In the genomic region with DNA sequence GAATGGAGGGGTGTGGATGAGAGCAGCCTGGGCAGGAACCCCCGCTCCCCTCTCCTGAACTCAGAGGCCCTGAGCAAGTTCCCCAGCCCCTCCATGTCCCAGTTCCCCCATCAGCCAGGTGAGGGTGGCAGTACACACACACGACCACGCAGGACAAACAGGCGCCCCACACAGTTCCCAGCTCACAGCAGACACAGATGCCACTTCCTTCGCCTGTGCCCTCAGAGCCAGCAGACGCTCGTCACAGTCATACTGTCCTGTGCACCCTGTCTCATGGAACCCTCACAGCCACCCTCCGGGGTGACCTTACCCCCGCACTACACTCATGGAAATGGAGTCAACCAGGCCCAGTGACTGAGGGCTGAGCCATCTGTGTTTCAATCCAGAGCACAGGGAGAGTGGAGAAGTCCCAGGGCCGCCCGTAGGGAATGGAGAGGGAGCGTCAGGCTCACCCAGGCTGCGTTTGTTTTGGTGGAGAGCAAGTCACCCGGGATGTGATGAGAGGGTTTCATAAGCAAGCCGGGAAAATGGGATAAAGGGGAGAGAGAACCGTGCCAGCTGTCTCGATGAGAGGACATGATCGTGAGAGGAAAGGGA, we compare ENCODE assay signal across 1 cellular context.
TF ChIP-seq lines count a peak whose summit lies in the region.

No MANE protein-coding gene starts in this region.

TF ChIP-seq in HepG2, 621 proteins besides CTCF, POLR2A, EP300 and RAD21 (continued from another document):
- TF ChIP-seq, protein P1, sequence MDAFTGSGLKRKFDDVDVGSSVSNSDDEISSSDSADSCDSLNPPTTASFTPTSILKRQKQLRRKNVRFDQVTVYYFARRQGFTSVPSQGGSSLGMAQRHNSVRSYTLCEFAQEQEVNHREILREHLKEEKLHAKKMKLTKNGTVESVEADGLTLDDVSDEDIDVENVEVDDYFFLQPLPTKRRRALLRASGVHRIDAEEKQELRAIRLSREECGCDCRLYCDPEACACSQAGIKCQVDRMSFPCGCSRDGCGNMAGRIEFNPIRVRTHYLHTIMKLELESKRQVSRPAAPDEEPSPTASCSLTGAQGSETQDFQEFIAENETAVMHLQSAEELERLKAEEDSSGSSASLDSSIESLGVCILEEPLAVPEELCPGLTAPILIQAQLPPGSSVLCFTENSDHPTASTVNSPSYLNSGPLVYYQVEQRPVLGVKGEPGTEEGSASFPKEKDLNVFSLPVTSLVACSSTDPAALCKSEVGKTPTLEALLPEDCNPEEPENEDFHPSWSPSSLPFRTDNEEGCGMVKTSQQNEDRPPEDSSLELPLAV (CRISPR knock-in tag; conservative IDR thresholded peaks at IDR 0.05; ENCODE audit: low read depth), result no peak
- TF ChIP-seq JDP2 (CRISPR knock-in tag; IDR thresholded peaks at IDR 0.05; ENCODE audit: borderline replicate concordance), result no peak
- no peak for TF ChIP-seq ZNF572 (CRISPR knock-in tag; IDR thresholded peaks at IDR 0.05)
- no peak for TF ChIP-seq SMAD1 (CRISPR knock-in tag; IDR thresholded peaks at IDR 0.05; ENCODE audit: borderline replicate concordance, low read depth)
- TF ChIP-seq ZNF569 (CRISPR knock-in tag; IDR thresholded peaks at IDR 0.05; ENCODE audit: borderline replicate concordance), result no peak
- no peak for TF ChIP-seq ZNF17 (CRISPR knock-in tag; IDR thresholded peaks at IDR 0.05)
- no peak for TF ChIP-seq FOXP1 (IDR thresholded peaks at IDR 0.05)
- TF ChIP-seq FOXP1 (CRISPR knock-in tag; IDR thresholded peaks at IDR 0.05), result no peak
- no peak for TF ChIP-seq SCMH1 (CRISPR knock-in tag; IDR thresholded peaks at IDR 0.05; ENCODE audit: borderline replicate concordance)
- TF ChIP-seq NAIF1 (CRISPR knock-in tag; IDR thresholded peaks at IDR 0.05; ENCODE audit: borderline replicate concordance), result no peak
- TF ChIP-seq ZBTB8A (CRISPR knock-in tag; IDR thresholded peaks at IDR 0.05; ENCODE audit: borderline replicate concordance, low read depth), result no peak
- TF ChIP-seq, protein P2, sequence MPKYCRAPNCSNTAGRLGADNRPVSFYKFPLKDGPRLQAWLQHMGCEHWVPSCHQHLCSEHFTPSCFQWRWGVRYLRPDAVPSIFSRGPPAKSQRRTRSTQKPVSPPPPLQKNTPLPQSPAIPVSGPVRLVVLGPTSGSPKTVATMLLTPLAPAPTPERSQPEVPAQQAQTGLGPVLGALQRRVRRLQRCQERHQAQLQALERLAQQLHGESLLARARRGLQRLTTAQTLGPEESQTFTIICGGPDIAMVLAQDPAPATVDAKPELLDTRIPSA (CRISPR knock-in tag; IDR thresholded peaks at IDR 0.05; ENCODE audit: borderline replicate concordance), result no peak
- TF ChIP-seq ZNF7 (CRISPR knock-in tag; IDR thresholded peaks at IDR 0.05), result no peak
- TF ChIP-seq GFI1 (CRISPR knock-in tag; IDR thresholded peaks at IDR 0.05; ENCODE audit: borderline replicate concordance), result no peak
- TF ChIP-seq ESRRA (CRISPR knock-in tag; IDR thresholded peaks at IDR 0.05; ENCODE audit: low read depth), result no peak
- TF ChIP-seq, protein P3, sequence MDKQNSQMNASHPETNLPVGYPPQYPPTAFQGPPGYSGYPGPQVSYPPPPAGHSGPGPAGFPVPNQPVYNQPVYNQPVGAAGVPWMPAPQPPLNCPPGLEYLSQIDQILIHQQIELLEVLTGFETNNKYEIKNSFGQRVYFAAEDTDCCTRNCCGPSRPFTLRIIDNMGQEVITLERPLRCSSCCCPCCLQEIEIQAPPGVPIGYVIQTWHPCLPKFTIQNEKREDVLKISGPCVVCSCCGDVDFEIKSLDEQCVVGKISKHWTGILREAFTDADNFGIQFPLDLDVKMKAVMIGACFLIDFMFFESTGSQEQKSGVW (CRISPR knock-in tag; IDR thresholded peaks at IDR 0.05; ENCODE audit: borderline replicate concordance), result no peak
- TF ChIP-seq JUN (CRISPR knock-in tag; IDR thresholded peaks at IDR 0.05), result no peak
- TF ChIP-seq FOXA3 (CRISPR knock-in tag; IDR thresholded peaks at IDR 0.05), result no peak
